1 cellular context compared by ENCODE assay signal in genomic region chr6:144418969-144419545, GRCh38.
TF ChIP-seq lines count a peak whose summit lies in the region.

No MANE protein-coding gene starts in this region.

TF ChIP-seq in GM12878, 131 proteins besides CTCF, POLR2A, EP300 and RAD21 (continued from another document):
- TF ChIP-seq ZNF592 (IDR thresholded peaks at IDR 0.05) (no peak), SREBF2 (IDR thresholded peaks at IDR 0.05; ENCODE audit: low read length) (no peak), MLLT1 (IDR thresholded peaks at IDR 0.05) (no peak), NFYA (IDR thresholded peaks at IDR 0.05; ENCODE audit: borderline replicate concordance, low read depth, low read length) (no peak), LARP7 (IDR thresholded peaks at IDR 0.05) (no peak), MAX (IDR thresholded peaks at IDR 0.05; ENCODE audit: low read depth, low read length) (no peak), SMC3 (IDR thresholded peaks at IDR 0.05; ENCODE audit: borderline replicate concordance, low read length) (no peak), KDM1A (IDR thresholded peaks at IDR 0.05; ENCODE audit: borderline replicate concordance) (no peak), BRCA1 (IDR thresholded peaks at IDR 0.05; ENCODE audit: low read depth, low read length) (no peak), EZH2 (IDR thresholded peaks at IDR 0.05; ENCODE audit: borderline replicate concordance, control insufficient read depth, low read depth, low read length) (no peak), USF2 (IDR thresholded peaks at IDR 0.05; ENCODE audit: borderline replicate concordance, low read depth, low read length) (no peak), HDAC6 (IDR thresholded peaks at IDR 0.05; ENCODE audit: unreplicated experiment) (no peak), MEF2A (IDR thresholded peaks at IDR 0.05; ENCODE audit: insufficient read depth, low read depth, low read length) (no peak), BMI1 (IDR thresholded peaks at IDR 0.05; ENCODE audit: borderline replicate concordance) (no peak), ASH2L (IDR thresholded peaks at IDR 0.05; ENCODE audit: borderline replicate concordance, low read depth) (no peak), YBX1 (IDR thresholded peaks at IDR 0.05) (no peak), REST (IDR thresholded peaks at IDR 0.05; ENCODE audit: low read depth, low read length) (no peak), BCLAF1 (IDR thresholded peaks at IDR 0.05) (no peak)
